ENCODE assay signal across 6 cellular contexts in the genomic region with DNA sequence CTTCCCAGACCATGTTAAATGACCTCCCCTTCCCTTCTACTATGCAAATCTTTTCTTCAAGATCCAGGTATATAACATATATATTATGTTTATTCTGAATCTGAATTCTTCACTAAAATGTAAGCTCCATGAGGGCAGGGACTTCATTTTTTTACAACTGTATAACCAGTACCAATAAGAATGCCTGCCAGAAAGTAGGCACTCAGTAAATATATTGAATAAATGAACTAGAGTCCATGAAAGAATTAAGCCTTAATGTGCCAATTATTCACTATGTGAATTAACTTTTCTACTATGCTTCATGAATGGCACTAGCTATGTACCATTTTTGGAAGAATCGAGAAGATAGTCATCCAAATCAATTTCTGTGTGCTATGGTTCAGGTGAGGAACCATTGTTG.
"Had no signal": no experiment of that assay in that cellular context is flagged by ENCODE, and none has a peak within 500 bp of the region (broad histone marks: within the 10 kb centered on the region; RNA-seq: fewer than 3 reads in every experiment).

No MANE protein-coding gene starts in this region.

- DNase-seq: IMR-90, KG1 had no signal

- H3K4me2 ChIP-seq: KMS-11 had no signal

- H3K9ac ChIP-seq: KMS-11 had no signal

- H3K27ac ChIP-seq: HL-60, KMS-11 had no signal

- ATAC-seq: HepG2 had no signal

- FAIRE-seq: HepG2, HTR-8/SVneo had no signal
